ENCODE assay signal across 8 cellular contexts in the genomic region with DNA sequence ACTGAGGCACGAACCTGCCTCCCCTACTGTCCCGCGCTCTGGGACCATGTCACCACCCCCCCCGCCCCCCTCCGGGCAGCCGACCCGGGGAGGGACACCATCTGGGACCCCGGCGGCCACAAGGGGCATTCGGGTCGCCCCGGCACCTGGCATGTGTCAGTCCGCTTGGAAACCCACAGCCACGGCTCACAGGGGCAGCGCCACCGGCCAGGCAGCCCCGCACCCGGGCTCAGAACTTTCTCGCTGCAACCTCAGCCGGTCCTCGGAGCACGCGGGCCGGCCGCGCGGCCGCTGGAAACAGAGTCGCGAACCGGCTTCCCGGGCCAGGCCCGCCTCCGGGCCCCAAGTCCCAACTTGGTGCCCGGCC.
DNase-seq lines count a peak whose midpoint lies in the region; ATAC-seq, FAIRE-seq and TF ChIP-seq lines count a peak whose summit lies in the region.

No MANE protein-coding gene starts in this region.

- CTCF ChIA-PET in activated CD4-positive, alpha-beta memory T cell treated with anti-CD3 and anti-CD28 coated beads, Interleukin-2, amount 10 ng/mL, durations not matched to agents 7 days and 5 days (lab: Charles Lee) = no interaction called here

- TF ChIP-seq POLR2A in gastrocnemius medialis (IDR thresholded peaks at IDR 0.05) (no peak), GM12891 (IDR thresholded peaks at IDR 0.05; ENCODE audit: low read depth, low read length) (no peak)

- H3K9me2 ChIP-seq in GM23338 (ENCODE audit: insufficient read depth) = no peaks in the 10 kb centered on the region

- in situ Hi-C loops in gastrocnemius medialis (cut with MboI; ENCODE audit: low sequenced_read_pairs in 4 of 4) = no loop called here

- intact Hi-C loops in heart right ventricle (cut with DNase I) (loop anchor here in 7 of 10 donors (5.0 kb wide), 3 partner anchors 37 to 43 kb away; no protein-coding TSS in a partner anchor), gastrocnemius medialis (cut with DNase I; ENCODE audit: low total_unique reads) (no loop called here)

- no peak for FAIRE-seq in GM12891 (lab: Jason Lieb, UNC)

- H3K4me1 Mint-ChIP-seq in GM23338 = peaks cover 46% of the 10 kb centered on the region
- peaks cover 36% of the 10 kb centered on the region for H3K4me1 Mint-ChIP-seq in activated CD4-positive, alpha-beta memory T cell treated with anti-CD3 and anti-CD28 coated beads, Interleukin-2, amount 10 ng/mL, durations not matched to agents 7 days and 5 days

- POLR2A ChIA-PET in activated CD4-positive, alpha-beta memory T cell treated with anti-CD3 and anti-CD28 coated beads, Interleukin-2, amount 10 ng/mL, durations not matched to agents 7 days and 5 days (lab: Charles Lee) = interaction anchor here (1.0 kb wide), 1 partner anchor 19 kb away, joined by 3 read pairs; no protein-coding TSS in a partner anchor

- no peak overlapping the region for H3K27ac ChIP-seq in GM23338 (ENCODE audit: low read depth)
- H3K27ac ChIP-seq in heart right ventricle = peak overlapping the region; percentile 81 to 97 (median 92)
- peak overlapping the region; percentile 60 to 81 (median 70) for H3K27ac ChIP-seq in gastrocnemius medialis

- peaks cover 29% of the 10 kb centered on the region for H3F3A ChIP-seq in GM23338 (replicated peaks; ENCODE audit: low read depth)

- H3K9me3 ChIP-seq in heart right ventricle (no peaks in the 10 kb centered on the region), gastrocnemius medialis (no peaks in the 10 kb centered on the region)

- TF ChIP-seq CTCF in GM23338 (conservative IDR thresholded peaks at IDR 0.05; ENCODE audit: low read depth in 2 of 2) (no peak), heart right ventricle (IDR thresholded peaks at IDR 0.05) (no peak), gastrocnemius medialis (IDR thresholded peaks at IDR 0.05 in 4 of 5, conservative IDR thresholded peaks at IDR 0.05 in 1 of 5) (no peak)

- H3K27me3 Mint-ChIP-seq in GM23338 (ENCODE audit: insufficient read depth, low read depth, poor library complexity) = peaks cover 27% of the 10 kb centered on the region
- no peaks in the 10 kb centered on the region for H3K27me3 Mint-ChIP-seq in activated CD4-positive, alpha-beta memory T cell treated with anti-CD3 and anti-CD28 coated beads, Interleukin-2, amount 10 ng/mL, durations not matched to agents 7 days and 5 days

- peak overlapping the region; percentile 83 for H3K4me2 ChIP-seq in GM23338

- WGBS in heart right ventricle, 2 donors = 0% methylated on average over 33 to 35 of the region's 35 CpGs

- H3K9me3 Mint-ChIP-seq in GM23338 = no peaks in the 10 kb centered on the region; the same call in 2 of the 3 replicates
- no peaks in the 10 kb centered on the region for H3K9me3 Mint-ChIP-seq in activated CD4-positive, alpha-beta memory T cell treated with anti-CD3 and anti-CD28 coated beads, Interleukin-2, amount 10 ng/mL, durations not matched to agents 7 days and 5 days

- peaks cover 18% of the 10 kb centered on the region for H4K20me1 ChIP-seq in GM23338 (replicated peaks; ENCODE audit: insufficient read depth)

- peaks cover 46% of the 10 kb centered on the region for H3K4me1 ChIP-seq in GM23338 (ENCODE audit: insufficient read depth)
- peaks cover 26 to 59% (median 52%) of the 10 kb centered on the region in 9 donors for H3K4me1 ChIP-seq in heart right ventricle
- peaks cover 32 to 33% of the 10 kb centered on the region in 2 donors for H3K4me1 ChIP-seq in gastrocnemius medialis

- no peak; the same call in 2 of the 3 replicates for ATAC-seq in GM23338
- ATAC-seq in heart right ventricle = peak in 1 of 8 donors; percentile 4
- ATAC-seq in gastrocnemius medialis = peak in 1 of 2 donors; percentile 18
- no peak for ATAC-seq in GM19452 (IDR thresholded peaks at IDR 0.05; ENCODE audit: unreplicated experiment)

- H3K4me3 Mint-ChIP-seq in GM23338 = peak overlapping the region; percentile 80
- peak overlapping the region; percentile 80 for H3K4me3 Mint-ChIP-seq in activated CD4-positive, alpha-beta memory T cell treated with anti-CD3 and anti-CD28 coated beads, Interleukin-2, amount 10 ng/mL, durations not matched to agents 7 days and 5 days

- no peaks in the 10 kb centered on the region; the same call in 2 of the 3 replicates for H3K36me3 Mint-ChIP-seq in GM23338 (ENCODE audit: low read depth)
- H3K36me3 Mint-ChIP-seq in activated CD4-positive, alpha-beta memory T cell treated with anti-CD3 and anti-CD28 coated beads, Interleukin-2, amount 10 ng/mL, durations not matched to agents 7 days and 5 days (ENCODE audit: low read depth) = no peaks in the 10 kb centered on the region

- H3K36me3 ChIP-seq in GM23338 (ENCODE audit: insufficient read depth) = no peaks in the 10 kb centered on the region
- no peaks in the 10 kb centered on the region for H3K36me3 ChIP-seq in heart right ventricle
- no peaks in the 10 kb centered on the region for H3K36me3 ChIP-seq in gastrocnemius medialis

- peaks cover 16% of the 10 kb centered on the region for H3K27me3 ChIP-seq in GM23338 (ENCODE audit: insufficient read depth)
- H3K27me3 ChIP-seq in heart right ventricle = no peaks in the 10 kb centered on the region
- H3K27me3 ChIP-seq in gastrocnemius medialis = no peaks in the 10 kb centered on the region

- H3K4me3 ChIP-seq in GM23338 (peak overlapping the region; percentile 68), heart right ventricle (peak overlapping the region; percentile 49 to 97 (median 74)), gastrocnemius medialis (peak overlapping the region; percentile 60 to 69 (median 63))

- H2AFZ ChIP-seq in GM23338 = no peak overlapping the region

- H3K27ac Mint-ChIP-seq in GM23338 = no peak overlapping the region
- no peak overlapping the region for H3K27ac Mint-ChIP-seq in activated CD4-positive, alpha-beta memory T cell treated with anti-CD3 and anti-CD28 coated beads, Interleukin-2, amount 10 ng/mL, durations not matched to agents 7 days and 5 days

- H3K79me2 ChIP-seq in GM23338 (replicated peaks; ENCODE audit: insufficient read depth) = peaks cover 47% of the 10 kb centered on the region

- peak; percentile 44 for DNase-seq in AG20443 (ENCODE audit: low spot score)
- DNase-seq in GM23338 (ENCODE audit: low spot score) = peak; percentile 73
- no peak for DNase-seq in activated CD4-positive, alpha-beta memory T cell treated with anti-CD3 and anti-CD28 coated beads, Interleukin-2, amount 10 ng/mL, durations not matched to agents 7 days and 5 days
- peak in 1 of 2 donors; percentile 48 for DNase-seq in heart right ventricle
- DNase-seq in gastrocnemius medialis = no peak
- DNase-seq in GM12891 (ENCODE audit: insufficient read length, low spot score) = no peak
- no peak for DNase-seq in NCI-H2107 treated with DMSO at 0.1 percent for 48 hours (lab: John Stamatoyannopoulos, UW; ENCODE audit: unreplicated experiment)

TF ChIP-seq in GM23338, 12 proteins besides CTCF, POLR2A, EP300 and RAD21 (continues in another document):
- TF ChIP-seq NANOG (IDR thresholded peaks at IDR 0.05; ENCODE audit: borderline replicate concordance) (no peak), STAT1 (IDR thresholded peaks at IDR 0.05; ENCODE audit: unreplicated experiment) (no peak), POLR2AphosphoS5 (IDR thresholded peaks at IDR 0.05; ENCODE audit: low read depth) (no peak), EZH2 (IDR thresholded peaks at IDR 0.05; ENCODE audit: low read depth, unreplicated experiment) (no peak), ZNF114 (CRISPR knock-in tag; IDR thresholded peaks at IDR 0.05) (no peak), CREB1 (CRISPR knock-in tag; IDR thresholded peaks at IDR 0.05; ENCODE audit: low read depth) (no peak)
- TF ChIP-seq, protein P1, sequence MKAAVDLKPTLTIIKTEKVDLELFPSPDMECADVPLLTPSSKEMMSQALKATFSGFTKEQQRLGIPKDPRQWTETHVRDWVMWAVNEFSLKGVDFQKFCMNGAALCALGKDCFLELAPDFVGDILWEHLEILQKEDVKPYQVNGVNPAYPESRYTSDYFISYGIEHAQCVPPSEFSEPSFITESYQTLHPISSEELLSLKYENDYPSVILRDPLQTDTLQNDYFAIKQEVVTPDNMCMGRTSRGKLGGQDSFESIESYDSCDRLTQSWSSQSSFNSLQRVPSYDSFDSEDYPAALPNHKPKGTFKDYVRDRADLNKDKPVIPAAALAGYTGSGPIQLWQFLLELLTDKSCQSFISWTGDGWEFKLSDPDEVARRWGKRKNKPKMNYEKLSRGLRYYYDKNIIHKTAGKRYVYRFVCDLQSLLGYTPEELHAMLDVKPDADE (IDR thresholded peaks at IDR 0.05) = no peak

TF ChIP-seq in GM12891, 5 proteins besides CTCF, POLR2A, EP300 and RAD21:
- TF ChIP-seq TAF1 (IDR thresholded peaks at IDR 0.05; ENCODE audit: low read depth, low read length) = no peak
- TF ChIP-seq POU2F2 (IDR thresholded peaks at IDR 0.05; ENCODE audit: low read depth, low read length) = no peak
- TF ChIP-seq SPI1 (IDR thresholded peaks at IDR 0.05; ENCODE audit: low read depth, low read length) = no peak
- TF ChIP-seq PAX5 (IDR thresholded peaks at IDR 0.05; ENCODE audit: insufficient read depth, low read length, severe bottlenecking) = no peak
- no peak for TF ChIP-seq POLR2AphosphoS5 (IDR thresholded peaks at IDR 0.05; ENCODE audit: low read depth, low read length)
TF ChIP-seq in GM12891: peak in this region for 0.

Comparison
In these comparisons a context has a peak if more than half of its experiments do, and no peak if none do; other contexts are left out.
1. DNase-seq: peak in AG20443 (single experiment) and GM23338 (single experiment); none in activated CD4-positive, alpha-beta memory T cell treated with anti-CD3 and anti-CD28 coated beads, Interleukin-2, amount 10 ng/mL, durations not matched to agents 7 days and 5 days (single experiment), gastrocnemius medialis (0 of 2), GM12891 (single experiment) and NCI-H2107 treated with DMSO at 0.1 percent for 48 hours (single experiment).
2. Peak in every context shown above with its lines, with median percentiles within 50 percentile points of each other: H3K4me3 ChIP-seq.